Comparison of ENCODE assay signal across 1 cellular context in the genomic region with DNA sequence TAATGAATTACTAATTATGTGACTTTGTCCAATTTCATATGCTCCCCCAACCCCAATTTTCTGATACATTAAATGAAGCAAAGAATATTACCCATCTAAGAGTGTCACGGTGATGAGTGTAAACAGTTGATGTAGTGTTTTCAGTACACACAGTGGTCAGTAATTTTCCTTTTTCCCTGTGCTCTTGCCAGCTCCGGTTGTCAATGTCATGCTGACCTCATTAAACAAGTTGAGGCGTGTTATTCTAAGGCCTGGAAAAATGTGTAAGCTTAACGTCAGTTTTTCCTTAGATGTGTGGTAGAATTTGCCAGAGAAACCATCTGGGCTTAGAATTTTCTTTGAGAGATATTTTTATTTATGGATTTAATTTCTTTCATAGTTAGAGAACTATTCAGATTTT.
A peak's percentile ranks its signal among the peaks of the same experiment; 100 is the strongest.
TF ChIP-seq lines count a peak whose summit lies in the region.

No MANE protein-coding gene starts in this region.

TF ChIP-seq in HEK293, 187 proteins besides CTCF, POLR2A, EP300 and RAD21:
- TF ChIP-seq ZNF174 (tag by site-specific recombination; IDR thresholded peaks at IDR 0.05) (no peak), GLI2 (tag by site-specific recombination; IDR thresholded peaks at IDR 0.05; ENCODE audit: borderline replicate concordance, low read depth) (no peak), ZNF785 (tag by site-specific recombination; IDR thresholded peaks at IDR 0.05) (no peak), TCF7L2 (IDR thresholded peaks at IDR 0.05; ENCODE audit: borderline replicate concordance, low read depth, low read length) (no peak), ZNF169 (tag by site-specific recombination; IDR thresholded peaks at IDR 0.05) (no peak), SP3 (tag by site-specific recombination; IDR thresholded peaks at IDR 0.05) (no peak), ZBTB21 (tag by site-specific recombination; IDR thresholded peaks at IDR 0.05) (peak; percentile 16; the same call in 1 of the 2 replicates), ZNF629 (tag by site-specific recombination; IDR thresholded peaks at IDR 0.05) (peak; percentile 56), ZNF623 (tag by site-specific recombination; IDR thresholded peaks at IDR 0.05) (no peak), ZNF223 (tag by site-specific recombination; IDR thresholded peaks at IDR 0.05) (no peak), ZBTB17 (tag by site-specific recombination; IDR thresholded peaks at IDR 0.05) (no peak), ZNF701 (tag by site-specific recombination; IDR thresholded peaks at IDR 0.05) (no peak), ZNF184 (tag by site-specific recombination; IDR thresholded peaks at IDR 0.05) (peak; percentile 37; the same call in 1 of the 2 replicates), ZNF138 (tag by site-specific recombination; IDR thresholded peaks at IDR 0.05; ENCODE audit: borderline replicate concordance) (no peak)
- TF ChIP-seq, protein P1, sequence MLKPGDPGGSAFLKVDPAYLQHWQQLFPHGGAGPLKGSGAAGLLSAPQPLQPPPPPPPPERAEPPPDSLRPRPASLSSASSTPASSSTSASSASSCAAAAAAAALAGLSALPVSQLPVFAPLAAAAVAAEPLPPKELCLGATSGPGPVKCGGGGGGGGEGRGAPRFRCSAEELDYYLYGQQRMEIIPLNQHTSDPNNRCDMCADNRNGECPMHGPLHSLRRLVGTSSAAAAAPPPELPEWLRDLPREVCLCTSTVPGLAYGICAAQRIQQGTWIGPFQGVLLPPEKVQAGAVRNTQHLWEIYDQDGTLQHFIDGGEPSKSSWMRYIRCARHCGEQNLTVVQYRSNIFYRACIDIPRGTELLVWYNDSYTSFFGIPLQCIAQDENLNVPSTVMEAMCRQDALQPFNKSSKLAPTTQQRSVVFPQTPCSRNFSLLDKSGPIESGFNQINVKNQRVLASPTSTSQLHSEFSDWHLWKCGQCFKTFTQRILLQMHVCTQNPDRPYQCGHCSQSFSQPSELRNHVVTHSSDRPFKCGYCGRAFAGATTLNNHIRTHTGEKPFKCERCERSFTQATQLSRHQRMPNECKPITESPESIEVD (tag by site-specific recombination; IDR thresholded peaks at IDR 0.05): 0 out of 2 replicates have a peak, but pooled peaks have one; percentile 7
- TF ChIP-seq, protein P2, sequence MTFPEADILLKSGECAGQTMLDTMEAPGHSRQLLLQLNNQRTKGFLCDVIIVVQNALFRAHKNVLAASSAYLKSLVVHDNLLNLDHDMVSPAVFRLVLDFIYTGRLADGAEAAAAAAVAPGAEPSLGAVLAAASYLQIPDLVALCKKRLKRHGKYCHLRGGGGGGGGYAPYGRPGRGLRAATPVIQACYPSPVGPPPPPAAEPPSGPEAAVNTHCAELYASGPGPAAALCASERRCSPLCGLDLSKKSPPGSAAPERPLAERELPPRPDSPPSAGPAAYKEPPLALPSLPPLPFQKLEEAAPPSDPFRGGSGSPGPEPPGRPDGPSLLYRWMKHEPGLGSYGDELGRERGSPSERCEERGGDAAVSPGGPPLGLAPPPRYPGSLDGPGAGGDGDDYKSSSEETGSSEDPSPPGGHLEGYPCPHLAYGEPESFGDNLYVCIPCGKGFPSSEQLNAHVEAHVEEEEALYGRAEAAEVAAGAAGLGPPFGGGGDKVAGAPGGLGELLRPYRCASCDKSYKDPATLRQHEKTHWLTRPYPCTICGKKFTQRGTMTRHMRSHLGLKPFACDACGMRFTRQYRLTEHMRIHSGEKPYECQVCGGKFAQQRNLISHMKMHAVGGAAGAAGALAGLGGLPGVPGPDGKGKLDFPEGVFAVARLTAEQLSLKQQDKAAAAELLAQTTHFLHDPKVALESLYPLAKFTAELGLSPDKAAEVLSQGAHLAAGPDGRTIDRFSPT (tag by site-specific recombination; IDR thresholded peaks at IDR 0.05): 0 out of 2 replicates have a peak, but pooled peaks have one; percentile 33
- TF ChIP-seq, protein P3, sequence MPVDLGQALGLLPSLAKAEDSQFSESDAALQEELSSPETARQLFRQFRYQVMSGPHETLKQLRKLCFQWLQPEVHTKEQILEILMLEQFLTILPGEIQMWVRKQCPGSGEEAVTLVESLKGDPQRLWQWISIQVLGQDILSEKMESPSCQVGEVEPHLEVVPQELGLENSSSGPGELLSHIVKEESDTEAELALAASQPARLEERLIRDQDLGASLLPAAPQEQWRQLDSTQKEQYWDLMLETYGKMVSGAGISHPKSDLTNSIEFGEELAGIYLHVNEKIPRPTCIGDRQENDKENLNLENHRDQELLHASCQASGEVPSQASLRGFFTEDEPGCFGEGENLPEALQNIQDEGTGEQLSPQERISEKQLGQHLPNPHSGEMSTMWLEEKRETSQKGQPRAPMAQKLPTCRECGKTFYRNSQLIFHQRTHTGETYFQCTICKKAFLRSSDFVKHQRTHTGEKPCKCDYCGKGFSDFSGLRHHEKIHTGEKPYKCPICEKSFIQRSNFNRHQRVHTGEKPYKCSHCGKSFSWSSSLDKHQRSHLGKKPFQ (tag by site-specific recombination; IDR thresholded peaks at IDR 0.05): no peak
- TF ChIP-seq, protein P4, sequence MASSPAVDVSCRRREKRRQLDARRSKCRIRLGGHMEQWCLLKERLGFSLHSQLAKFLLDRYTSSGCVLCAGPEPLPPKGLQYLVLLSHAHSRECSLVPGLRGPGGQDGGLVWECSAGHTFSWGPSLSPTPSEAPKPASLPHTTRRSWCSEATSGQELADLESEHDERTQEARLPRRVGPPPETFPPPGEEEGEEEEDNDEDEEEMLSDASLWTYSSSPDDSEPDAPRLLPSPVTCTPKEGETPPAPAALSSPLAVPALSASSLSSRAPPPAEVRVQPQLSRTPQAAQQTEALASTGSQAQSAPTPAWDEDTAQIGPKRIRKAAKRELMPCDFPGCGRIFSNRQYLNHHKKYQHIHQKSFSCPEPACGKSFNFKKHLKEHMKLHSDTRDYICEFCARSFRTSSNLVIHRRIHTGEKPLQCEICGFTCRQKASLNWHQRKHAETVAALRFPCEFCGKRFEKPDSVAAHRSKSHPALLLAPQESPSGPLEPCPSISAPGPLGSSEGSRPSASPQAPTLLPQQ (tag by site-specific recombination; IDR thresholded peaks at IDR 0.05): no peak
- TF ChIP-seq, protein P5, sequence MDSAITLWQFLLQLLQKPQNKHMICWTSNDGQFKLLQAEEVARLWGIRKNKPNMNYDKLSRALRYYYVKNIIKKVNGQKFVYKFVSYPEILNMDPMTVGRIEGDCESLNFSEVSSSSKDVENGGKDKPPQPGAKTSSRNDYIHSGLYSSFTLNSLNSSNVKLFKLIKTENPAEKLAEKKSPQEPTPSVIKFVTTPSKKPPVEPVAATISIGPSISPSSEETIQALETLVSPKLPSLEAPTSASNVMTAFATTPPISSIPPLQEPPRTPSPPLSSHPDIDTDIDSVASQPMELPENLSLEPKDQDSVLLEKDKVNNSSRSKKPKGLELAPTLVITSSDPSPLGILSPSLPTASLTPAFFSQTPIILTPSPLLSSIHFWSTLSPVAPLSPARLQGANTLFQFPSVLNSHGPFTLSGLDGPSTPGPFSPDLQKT (IDR thresholded peaks at IDR 0.05; ENCODE audit: borderline replicate concordance, low read depth, low read length): no peak
- TF ChIP-seq, protein P6, sequence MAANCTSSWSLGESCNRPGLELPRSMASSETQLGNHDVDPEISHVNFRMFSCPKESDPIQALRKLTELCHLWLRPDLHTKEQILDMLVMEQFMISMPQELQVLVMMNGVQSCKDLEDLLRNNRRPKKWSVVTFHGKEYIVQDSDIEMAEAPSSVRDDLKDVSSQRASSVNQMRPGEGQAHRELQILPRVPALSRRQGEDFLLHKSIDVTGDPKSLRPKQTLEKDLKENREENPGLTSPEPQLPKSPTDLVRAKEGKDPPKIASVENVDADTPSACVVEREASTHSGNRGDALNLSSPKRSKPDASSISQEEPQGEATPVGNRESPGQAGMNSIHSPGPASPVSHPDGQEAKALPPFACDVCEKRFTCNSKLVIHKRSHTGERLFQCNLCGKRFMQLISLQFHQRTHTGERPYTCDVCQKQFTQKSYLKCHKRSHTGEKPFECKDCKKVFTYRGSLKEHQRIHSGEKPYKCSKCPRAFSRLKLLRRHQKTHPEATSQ (tag by site-specific recombination; IDR thresholded peaks at IDR 0.05): no peak
- TF ChIP-seq, protein P7, sequence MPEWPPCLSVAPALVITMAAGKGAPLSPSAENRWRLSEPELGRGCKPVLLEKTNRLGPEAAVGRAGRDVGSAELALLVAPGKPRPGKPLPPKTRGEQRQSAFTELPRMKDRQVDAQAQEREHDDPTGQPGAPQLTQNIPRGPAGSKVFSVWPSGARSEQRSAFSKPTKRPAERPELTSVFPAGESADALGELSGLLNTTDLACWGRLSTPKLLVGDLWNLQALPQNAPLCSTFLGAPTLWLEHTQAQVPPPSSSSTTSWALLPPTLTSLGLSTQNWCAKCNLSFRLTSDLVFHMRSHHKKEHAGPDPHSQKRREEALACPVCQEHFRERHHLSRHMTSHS (tag by site-specific recombination; IDR thresholded peaks at IDR 0.05): no peak
- TF ChIP-seq, protein P8, sequence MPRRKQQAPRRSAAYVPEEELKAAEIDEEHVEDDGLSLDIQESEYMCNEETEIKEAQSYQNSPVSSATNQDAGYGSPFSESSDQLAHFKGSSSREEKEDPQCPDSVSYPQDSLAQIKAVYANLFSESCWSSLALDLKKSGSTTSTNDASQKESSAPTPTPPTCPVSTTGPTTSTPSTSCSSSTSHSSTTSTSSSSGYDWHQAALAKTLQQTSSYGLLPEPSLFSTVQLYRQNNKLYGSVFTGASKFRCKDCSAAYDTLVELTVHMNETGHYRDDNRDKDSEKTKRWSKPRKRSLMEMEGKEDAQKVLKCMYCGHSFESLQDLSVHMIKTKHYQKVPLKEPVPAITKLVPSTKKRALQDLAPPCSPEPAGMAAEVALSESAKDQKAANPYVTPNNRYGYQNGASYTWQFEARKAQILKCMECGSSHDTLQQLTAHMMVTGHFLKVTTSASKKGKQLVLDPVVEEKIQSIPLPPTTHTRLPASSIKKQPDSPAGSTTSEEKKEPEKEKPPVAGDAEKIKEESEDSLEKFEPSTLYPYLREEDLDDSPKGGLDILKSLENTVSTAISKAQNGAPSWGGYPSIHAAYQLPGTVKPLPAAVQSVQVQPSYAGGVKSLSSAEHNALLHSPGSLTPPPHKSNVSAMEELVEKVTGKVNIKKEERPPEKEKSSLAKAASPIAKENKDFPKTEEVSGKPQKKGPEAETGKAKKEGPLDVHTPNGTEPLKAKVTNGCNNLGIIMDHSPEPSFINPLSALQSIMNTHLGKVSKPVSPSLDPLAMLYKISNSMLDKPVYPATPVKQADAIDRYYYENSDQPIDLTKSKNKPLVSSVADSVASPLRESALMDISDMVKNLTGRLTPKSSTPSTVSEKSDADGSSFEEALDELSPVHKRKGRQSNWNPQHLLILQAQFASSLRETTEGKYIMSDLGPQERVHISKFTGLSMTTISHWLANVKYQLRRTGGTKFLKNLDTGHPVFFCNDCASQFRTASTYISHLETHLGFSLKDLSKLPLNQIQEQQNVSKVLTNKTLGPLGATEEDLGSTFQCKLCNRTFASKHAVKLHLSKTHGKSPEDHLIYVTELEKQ (tag by site-specific recombination; IDR thresholded peaks at IDR 0.05; ENCODE audit: borderline replicate concordance): no peak
